Comparison of ENCODE assay signal across 1 cellular context in genomic region chr16:50244504-50245416, GRCh38.
TF ChIP-seq lines count a peak whose summit lies in the region.

No MANE protein-coding gene starts in this region.

TF ChIP-seq in IMR-90, 13 proteins besides CTCF, POLR2A, EP300 and RAD21 (continued from another document):
- TF ChIP-seq FOS (IDR thresholded peaks at IDR 0.05; ENCODE audit: low read depth, low read length) (no peak), MAZ (IDR thresholded peaks at IDR 0.05; ENCODE audit: borderline replicate concordance, low read depth, low read length) (no peak), MXI1 (IDR thresholded peaks at IDR 0.05; ENCODE audit: borderline replicate concordance, low read depth, low read length) (no peak)
